In genomic region chr6:150992279-150992678, GRCh38 we compare ENCODE assay signal across 23 cellular contexts.
"Had no signal": no experiment of that assay in that cellular context is flagged by ENCODE, and none has a peak within 500 bp of the region (broad histone marks: within the 10 kb centered on the region; RNA-seq: fewer than 3 reads in every experiment).

No MANE protein-coding gene starts in this region.

- H3K4me3 ChIP-seq: esophagus squamous epithelium, mucosa of descending colon, neural progenitor cell, ovary, psoas muscle, skin epidermis, spleen, testis, tibial artery had no signal

- H3K4me1 ChIP-seq: esophagus squamous epithelium, neural progenitor cell, psoas muscle, spleen, testis, tibial artery had no signal

- H3K27ac Mint-ChIP-seq: effector memory CD8-positive, alpha-beta T cell; natural killer cell treated with Interleukin-12 subunit alpha and Interleukin-12 subunit beta and Interleukin-15 and Interleukin-18, amount 100 ng/mL, for 72 hours; neural progenitor cell; stimulated activated memory B cell treated with anti-CD40 and anti-IgM and Interleukin-4, amounts not matched to agents 10 μg/mL and 1 μg/mL and 100 μg/mL, for 72 hours; type B pancreatic cell had no signal

- H3K27me3 Mint-ChIP-seq: effector memory CD8-positive, alpha-beta T cell; naive B cell; natural killer cell treated with Interleukin-12 subunit alpha and Interleukin-12 subunit beta and Interleukin-15 and Interleukin-18, amount 100 ng/mL, for 72 hours; stimulated activated memory B cell treated with anti-CD40 and anti-IgM and Interleukin-4, amounts not matched to agents 10 μg/mL and 1 μg/mL and 100 μg/mL, for 72 hours; type B pancreatic cell had no signal

- H3K9me3 Mint-ChIP-seq: effector memory CD8-positive, alpha-beta T cell; natural killer cell treated with Interleukin-12 subunit alpha and Interleukin-12 subunit beta and Interleukin-15 and Interleukin-18, amount 100 ng/mL, for 72 hours; stimulated activated memory B cell treated with anti-CD40 and anti-IgM and Interleukin-4, amounts not matched to agents 10 μg/mL and 1 μg/mL and 100 μg/mL, for 72 hours had no signal

- H3K9me3 ChIP-seq: esophagus squamous epithelium, mucosa of descending colon, ovary, psoas muscle, spleen, testis, tibial artery had no signal

- H3K4me1 Mint-ChIP-seq: naive B cell; neural progenitor cell; stimulated activated memory B cell treated with anti-CD40 and anti-IgM and Interleukin-4, amounts not matched to agents 10 μg/mL and 1 μg/mL and 100 μg/mL, for 72 hours had no signal

- ATAC-seq: effector memory CD8-positive, alpha-beta T cell; mucosa of descending colon; natural killer cell treated with Interleukin-12 subunit alpha and Interleukin-12 subunit beta and Interleukin-15 and Interleukin-18, amount 100 ng/mL, for 72 hours; psoas muscle; right cardiac atrium; stimulated activated memory B cell treated with anti-CD40 and anti-IgM and Interleukin-4, amounts not matched to agents 10 μg/mL and 1 μg/mL and 100 μg/mL, for 72 hours; stimulated activated naive CD8-positive, alpha-beta T cell treated with anti-CD3 and anti-CD28 coated beads, Interleukin-15, Interleukin-2, amounts not matched to agents 100 U/mL and 50 U/mL, for 24 hours had no signal

- H3K27ac ChIP-seq: esophagus squamous epithelium, neural progenitor cell, psoas muscle, skin epidermis, spleen, testis, tibial artery had no signal

- H3K4me3 Mint-ChIP-seq: effector memory CD8-positive, alpha-beta T cell; mesothelial cell of epicardium; naive B cell; natural killer cell treated with Interleukin-12 subunit alpha and Interleukin-12 subunit beta and Interleukin-15 and Interleukin-18, amount 100 ng/mL, for 72 hours; neural progenitor cell; stimulated activated memory B cell treated with anti-CD40 and anti-IgM and Interleukin-4, amounts not matched to agents 10 μg/mL and 1 μg/mL and 100 μg/mL, for 72 hours; type B pancreatic cell had no signal

- DNase-seq: cortex of kidney; effector memory CD8-positive, alpha-beta T cell; erythroblast; esophagus squamous epithelium; mesenchymal stem cell; mucosa of descending colon; naive B cell; posterior cingulate gyrus; psoas muscle; right cardiac atrium; spleen; stimulated activated CD4-positive, alpha-beta T cell treated with anti-CD3 and anti-CD28 coated beads, Interleukin-4, amount 100 ng/mL, for 4 hours; stimulated activated naive CD8-positive, alpha-beta T cell treated with anti-CD3 and anti-CD28 coated beads, Interleukin-15, Interleukin-2, amounts not matched to agents 100 U/mL and 50 U/mL, for 24 hours; substantia nigra; testis; tibial artery had no signal

- H3K36me3 ChIP-seq: esophagus squamous epithelium, neural progenitor cell, ovary had no signal

- H3K27me3 ChIP-seq: esophagus squamous epithelium, neural progenitor cell, ovary, spleen, testis, tibial artery had no signal
